ENCODE assay signal across 8 cellular contexts in genomic region chr12:124608451-124608870, GRCh38. TPM values are rescaled to one million over a fixed set of nuclear protein-coding genes. Genes with fewer than 3 reads are reported as not detected.
DNase-seq lines count a peak whose midpoint lies in the region; ATAC-seq, FAIRE-seq and TF ChIP-seq lines count a peak whose summit lies in the region.

No MANE protein-coding gene starts in this region.

- H3K27me3 ChIP-seq in Karpas-422 (ENCODE audit: low read length) (no peaks in the 10 kb centered on the region), colonic mucosa (no peaks in the 10 kb centered on the region), suprapubic skin (no peaks in the 10 kb centered on the region)

- H3K4me1 ChIP-seq in Karpas-422 (ENCODE audit: low read length) (peaks cover 28% of the 10 kb centered on the region), colonic mucosa (peaks cover 28% of the 10 kb centered on the region), suprapubic skin (peaks cover 25% of the 10 kb centered on the region)

- no peaks in the 10 kb centered on the region for H3K9me2 ChIP-seq in Karpas-422 (replicated peaks; ENCODE audit: insufficient read depth, low read length)

- no peaks in the 10 kb centered on the region for H3K36me3 ChIP-seq in Karpas-422 (ENCODE audit: insufficient read depth, low read length)
- H3K36me3 ChIP-seq in colonic mucosa, result no peaks in the 10 kb centered on the region
- no peaks in the 10 kb centered on the region for H3K36me3 ChIP-seq in suprapubic skin

- no peak for DNase-seq in activated T-cell treated with anti-CD3 and anti-CD28 coated beads, Interleukin-2, amount 50 U/mL, for 4 hours
- DNase-seq in activated T-cell treated with anti-CD3 and anti-CD28 coated beads for 4 hours (no peak), Karpas-422 (peak; percentile 62), colonic mucosa (no peak), suprapubic skin (ENCODE audit: low spot score in 2 of 2) (no peak), GM12892 (ENCODE audit: insufficient read length) (no peak), NCI-H526 (lab: John Stamatoyannopoulos, UW) (no peak), left lobe of liver (ENCODE audit: low spot score) (no peak)

- H3K4me3 Mint-ChIP-seq in activated T-cell treated with anti-CD3 and anti-CD28 coated beads, Interleukin-2, amount 50 U/mL, for 4 hours, result peak overlapping the region; percentile 59

- peak overlapping the region; percentile 15; the same call in 1 of the 2 replicates for H3K4me3 ChIP-seq in Karpas-422 (ENCODE audit: low read length)
- H3K4me3 ChIP-seq in colonic mucosa, result no peak overlapping the region
- no peak overlapping the region for H3K4me3 ChIP-seq in suprapubic skin

- FAIRE-seq in GM12892 (lab: Jason Lieb, UNC), result no peak

- H3K27ac ChIP-seq in Karpas-422 (ENCODE audit: low read length) (peak overlapping the region; percentile 33; the same call in 1 of the 2 replicates), colonic mucosa (peak overlapping the region; percentile 78), suprapubic skin (peak overlapping the region; percentile 41)

- TF ChIP-seq POLR2A in suprapubic skin (IDR thresholded peaks at IDR 0.05) (no peak), GM12892 (IDR thresholded peaks at IDR 0.05; ENCODE audit: low read depth, low read length) (no peak)

- H3K9me3 ChIP-seq in Karpas-422 (ENCODE audit: low read length) (no peaks in the 10 kb centered on the region), colonic mucosa (no peaks in the 10 kb centered on the region), suprapubic skin (no peaks in the 10 kb centered on the region)

- no peak for TF ChIP-seq CTCF in colonic mucosa (IDR thresholded peaks at IDR 0.05)
- TF ChIP-seq CTCF in suprapubic skin (IDR thresholded peaks at IDR 0.05), result no peak

- TF ChIP-seq EP300 in suprapubic skin (IDR thresholded peaks at IDR 0.05), result no peak

- H3K9me3 Mint-ChIP-seq in activated T-cell treated with anti-CD3 and anti-CD28 coated beads, Interleukin-2, amount 50 U/mL, for 4 hours, result no peaks in the 10 kb centered on the region

- H3K9ac ChIP-seq in Karpas-422 (ENCODE audit: low read length) (peak overlapping the region; percentile 48), colonic mucosa (ENCODE audit: low read depth in 2 of 2, low read length in 2 of 2) (peak overlapping the region; percentile 7 to 33)

- intact Hi-C loops in colonic mucosa (cut with DNase I), result no loop called here

- peaks cover 8% of the 10 kb centered on the region for H3K27me3 Mint-ChIP-seq in activated T-cell treated with anti-CD3 and anti-CD28 coated beads, Interleukin-2, amount 50 U/mL, for 4 hours (ENCODE audit: low read depth)

- peaks cover 32% of the 10 kb centered on the region for H3K4me1 Mint-ChIP-seq in activated T-cell treated with anti-CD3 and anti-CD28 coated beads, Interleukin-2, amount 50 U/mL, for 4 hours (ENCODE audit: low read depth)

- no peaks in the 10 kb centered on the region for H3K36me3 Mint-ChIP-seq in activated T-cell treated with anti-CD3 and anti-CD28 coated beads, Interleukin-2, amount 50 U/mL, for 4 hours (ENCODE audit: insufficient read depth)

- H4K20me1 ChIP-seq in Karpas-422 (ENCODE audit: insufficient read depth, low read depth, low read length), result no peaks in the 10 kb centered on the region

- no peaks in the 10 kb centered on the region for H3K79me2 ChIP-seq in Karpas-422 (ENCODE audit: low read length)

- H3K4me2 ChIP-seq in Karpas-422 (ENCODE audit: low read depth, low read length, poor library complexity, severe bottlenecking), result peak overlapping the region; percentile 62

- ATAC-seq in activated T-cell treated with anti-CD3 and anti-CD28 coated beads, Interleukin-2, amount 50 U/mL, for 4 hours, result no peak
- ATAC-seq in left lobe of liver, result no peak

- peak overlapping the region; percentile 75 for H2AFZ ChIP-seq in Karpas-422 (ENCODE audit: low read length)

- WGBS in suprapubic skin, result 52% methylated on average over 10 of the region's 10 CpGs

RNA-seq across cellular contexts. Expression of gene NCOR2, which starts 41.0 kb away (rescaled TPM):
- total RNA-seq in activated T-cell treated with anti-CD3 and anti-CD28 coated beads, Interleukin-2, amount 50 U/mL, for 4 hours, result 100 to 1,000 TPM; 127 to 160 (median 135) TPM
- total RNA-seq in Karpas-422 (2014; rRNA removed; shearing (Covaris generic); ENCODE audit: low replicate concordance), result 36.8 and 75.4 TPM in 2 replicates
- total RNA-seq in colonic mucosa (100 to 1,000 TPM; 137 to 148 TPM), suprapubic skin (100 to 1,000 TPM; 111 to 264 (median 187) TPM), left lobe of liver (58.3 TPM)
- polyA plus RNA-seq in GM12892 (2012; ENCODE audit: missing spikeins), result 27.0 TPM
